Comparison of ENCODE assay signal across 8 cellular contexts in genomic region chr13:75537401-75538365, GRCh38. TPM values are rescaled to one million over a fixed set of nuclear protein-coding genes. Genes with fewer than 3 reads are reported as not detected.
DNase-seq lines count a peak whose midpoint lies in the region; ATAC-seq and TF ChIP-seq lines count a peak whose summit lies in the region.

Gene COMMD6, minus strand, starts transcription at chr13:75537841. Its CDS starts 36 bp downstream, at chr13:75537805.

- peaks cover 23% of the 10 kb centered on the region for H3K36me3 Mint-ChIP-seq in activated naive CD4-positive, alpha-beta T cell treated with anti-CD3 and anti-CD28 coated beads, Interleukin-2, amount 10 ng/mL, durations not matched to agents 7 days and 5 days

- H3K9me3 Mint-ChIP-seq in activated naive CD4-positive, alpha-beta T cell treated with anti-CD3 and anti-CD28 coated beads, Interleukin-2, amount 10 ng/mL, durations not matched to agents 7 days and 5 days, result no peaks in the 10 kb centered on the region

- peak; percentile 97 for ATAC-seq in gastroesophageal sphincter

- H3K4me1 Mint-ChIP-seq in activated naive CD4-positive, alpha-beta T cell treated with anti-CD3 and anti-CD28 coated beads, Interleukin-2, amount 10 ng/mL, durations not matched to agents 7 days and 5 days, result peaks cover 40% of the 10 kb centered on the region

- DNase-seq in GM04504 (ENCODE audit: low read depth) (peak; percentile 76), HCEC 1CT (peak; percentile 97), MM.1S (peak; percentile 83), SK-N-DZ (ENCODE audit: low spot score) (peak; percentile 95), superior temporal gyrus (ENCODE audit: extremely low spot score) (peak; percentile 90)
- peak; percentile 78 for DNase-seq in activated naive CD4-positive, alpha-beta T cell treated with anti-CD3 and anti-CD28 coated beads, Interleukin-2, amount 10 ng/mL, durations not matched to agents 7 days and 5 days

- TF ChIP-seq EP300 in gastroesophageal sphincter (IDR thresholded peaks at IDR 0.05), result no peak

- H3K27me3 ChIP-seq in MM.1S (replicated peaks; ENCODE audit: insufficient read depth, low read length) (no peaks in the 10 kb centered on the region), gastroesophageal sphincter (no peaks in the 10 kb centered on the region), neutrophil (no peaks in the 10 kb centered on the region)

- H3K4me3 ChIP-seq in MM.1S (ENCODE audit: low read length) (peak within 1 kb of the TSS; percentile 75), gastroesophageal sphincter (peak within 1 kb of the TSS; percentile 63 to 89), neutrophil (ENCODE audit: low read depth in 1 of 2, low read length in 1 of 2) (peak within 1 kb of the TSS; percentile 80 to 92)

- H3K27me3 Mint-ChIP-seq in activated naive CD4-positive, alpha-beta T cell treated with anti-CD3 and anti-CD28 coated beads, Interleukin-2, amount 10 ng/mL, durations not matched to agents 7 days and 5 days, result no peaks in the 10 kb centered on the region

- H3F3A ChIP-seq in MM.1S (ENCODE audit: insufficient read depth, low read length), result no peaks in the 10 kb centered on the region

- H3K4me1 ChIP-seq in MM.1S (ENCODE audit: low read length), result 0 out of 2 replicates have a peak, but pooled peaks cover 11% of the 10 kb centered on the region
- peaks cover 6 to 36% (median 11%) of the 10 kb centered on the region in 3 donors for H3K4me1 ChIP-seq in gastroesophageal sphincter
- H3K4me1 ChIP-seq in neutrophil (ENCODE audit: control insufficient read depth in 1 of 2, insufficient read depth in 1 of 2, low read depth in 1 of 2, low read length in 1 of 2), result peaks cover 20 to 21% of the 10 kb centered on the region in 2 experiments

- H3K4me3 Mint-ChIP-seq in activated naive CD4-positive, alpha-beta T cell treated with anti-CD3 and anti-CD28 coated beads, Interleukin-2, amount 10 ng/mL, durations not matched to agents 7 days and 5 days, result peak within 1 kb of the TSS; percentile 98

- peak within 1 kb of the TSS; percentile 26; the same call in 1 of the 2 replicates for H3K27ac ChIP-seq in MM.1S (ENCODE audit: low read length)
- H3K27ac ChIP-seq in gastroesophageal sphincter, result peak within 1 kb of the TSS; percentile 64 to 83 (median 82)
- H3K27ac ChIP-seq in neutrophil, result peak within 1 kb of the TSS; percentile 71

- peak within 1 kb of the TSS; percentile 84 for H3K27ac Mint-ChIP-seq in activated naive CD4-positive, alpha-beta T cell treated with anti-CD3 and anti-CD28 coated beads, Interleukin-2, amount 10 ng/mL, durations not matched to agents 7 days and 5 days

- no peaks in the 10 kb centered on the region for H4K20me1 ChIP-seq in MM.1S (ENCODE audit: insufficient read depth, low read length)

- H3K9me3 ChIP-seq in MM.1S (replicated peaks; ENCODE audit: insufficient read depth, low read length), result no peaks in the 10 kb centered on the region
- no peaks in the 10 kb centered on the region for H3K9me3 ChIP-seq in gastroesophageal sphincter
- no peaks in the 10 kb centered on the region for H3K9me3 ChIP-seq in neutrophil

- H3K79me2 ChIP-seq in MM.1S (ENCODE audit: low read length), result peaks cover 15% of the 10 kb centered on the region

- peak within 1 kb of the TSS; percentile 63 for H3K9ac ChIP-seq in MM.1S (ENCODE audit: low read length)

- H3K9me2 ChIP-seq in MM.1S (replicated peaks; ENCODE audit: insufficient read depth, low read length), result no peaks in the 10 kb centered on the region

- no peaks in the 10 kb centered on the region for H3K36me3 ChIP-seq in MM.1S (replicated peaks; ENCODE audit: insufficient read depth, low read length)
- peaks cover 0 to 26% of the 10 kb centered on the region in 2 donors for H3K36me3 ChIP-seq in gastroesophageal sphincter
- H3K36me3 ChIP-seq in neutrophil, result peaks cover 13% of the 10 kb centered on the region

- H3K4me2 ChIP-seq in MM.1S (ENCODE audit: low read depth, low read length), result peak within 1 kb of the TSS; percentile 52

- TF ChIP-seq CTCF in MM.1S (IDR thresholded peaks at IDR 0.05; ENCODE audit: low read length) (no peak), gastroesophageal sphincter (IDR thresholded peaks at IDR 0.05) (peak; percentile 49 to 84 (median 84)), neutrophil (IDR thresholded peaks at IDR 0.05) (peak; percentile 67)

- 0 to 1% methylated on average over 20 to 35 of the region's 51 CpGs for WGBS in gastroesophageal sphincter (ENCODE audit: low coverage in 1 of 2), 2 donors

- CTCF ChIA-PET in activated naive CD4-positive, alpha-beta T cell treated with anti-CD3 and anti-CD28 coated beads, Interleukin-2, amount 10 ng/mL, durations not matched to agents 7 days and 5 days (lab: Charles Lee), result interaction anchor here (0.7 kb wide), 2 partner anchors 50 to 172 kb away, joined by 3 read pairs; no protein-coding TSS in a partner anchor

- H2AFZ ChIP-seq in MM.1S (ENCODE audit: low read length), result peak within 1 kb of the TSS; percentile 94

- TF ChIP-seq POLR2A in gastroesophageal sphincter (IDR thresholded peaks at IDR 0.05), result peak; percentile 44 to 50

RNA-seq across cellular contexts. Expression of gene COMMD6, which starts in this region (rescaled TPM):
- 209 and 286 TPM in 2 replicates for polyA plus RNA-seq in SK-N-DZ (2014; cell fraction: cytosol; rRNA removed)
- 149 and 234 TPM in 2 replicates for polyA plus RNA-seq in SK-N-DZ (2014; cell fraction: nucleus; rRNA removed)
- 100 to 1,000 TPM in 2 of 4 donors, 10 to 100 TPM in 2; 61.3 to 138 (median 107) TPM for total RNA-seq in gastroesophageal sphincter

Comparison
In these comparisons a context has a peak if more than half of its experiments do, and no peak if none do; other contexts are left out.
1. Peak in every context shown above with its lines: DNase-seq, ATAC-seq, H3K4me3 ChIP-seq and H3K27ac ChIP-seq.
2. H3K27ac ChIP-seq: peak in every context shown above with its lines; median percentile 82 in gastroesophageal sphincter; 71 in neutrophil; 26 in MM.1S.